In genomic region chr1:26539722-26540121, GRCh38 we compare ENCODE assay signal across 11 cellular contexts. TPM values are rescaled to one million over a fixed set of nuclear protein-coding genes. Genes with fewer than 3 reads are reported as not detected.
A peak's percentile ranks its signal among the peaks of the same experiment; 100 is the strongest.
DNase-seq lines count a peak whose midpoint lies in the region; ATAC-seq, FAIRE-seq and TF ChIP-seq lines count a peak whose summit lies in the region.
"Had no signal": no experiment of that assay in that cellular context is flagged by ENCODE, and none has a peak within 500 bp of the region (broad histone marks: within the 10 kb centered on the region; RNA-seq: fewer than 3 reads in every experiment).

No MANE protein-coding gene starts in this region.

- H3K9me3 ChIP-seq in endodermal cell (ENCODE audit: control insufficient read depth, low read length): no peaks in the 10 kb centered on the region
- H3K9me3 ChIP-seq in small intestine (ENCODE audit: control insufficient read depth, low read depth): no peaks in the 10 kb centered on the region

- no peaks in the 10 kb centered on the region for H3K27me3 ChIP-seq in endodermal cell (ENCODE audit: control insufficient read depth, insufficient read depth, low read length, poor library complexity, severe bottlenecking)
- no peaks in the 10 kb centered on the region for H3K27me3 ChIP-seq in small intestine (ENCODE audit: control insufficient read depth in 2 of 2, insufficient read depth in 2 of 2, low read length in 2 of 2)

- no peaks in the 10 kb centered on the region for H3K9me3 Mint-ChIP-seq in activated CD4-positive, alpha-beta T cell treated with anti-CD3 and anti-CD28 coated beads for 36 hours (ENCODE audit: low read depth)
- H3K9me3 Mint-ChIP-seq in endodermal cell: no peaks in the 10 kb centered on the region
- H3K9me3 Mint-ChIP-seq in stimulated activated memory B cell treated with anti-CD40 and anti-IgM and Interleukin-4, amounts not matched to agents 10 μg/mL and 1 μg/mL and 100 μg/mL, for 72 hours: no peaks in the 10 kb centered on the region

- H3K27me3 Mint-ChIP-seq in activated CD4-positive, alpha-beta T cell treated with anti-CD3 and anti-CD28 coated beads for 36 hours: no peaks in the 10 kb centered on the region
- H3K27me3 Mint-ChIP-seq in endodermal cell (ENCODE audit: insufficient read depth): no peaks in the 10 kb centered on the region
- no peaks in the 10 kb centered on the region for H3K27me3 Mint-ChIP-seq in stimulated activated memory B cell treated with anti-CD40 and anti-IgM and Interleukin-4, amounts not matched to agents 10 μg/mL and 1 μg/mL and 100 μg/mL, for 72 hours

- FAIRE-seq in small intestine (lab: Jason Lieb, UNC): no peak
- FAIRE-seq: colon had no signal

- peak overlapping the region; percentile 88 for H3K27ac Mint-ChIP-seq in activated CD4-positive, alpha-beta T cell treated with anti-CD3 and anti-CD28 coated beads for 36 hours
- H3K27ac Mint-ChIP-seq in endodermal cell: peak overlapping the region; percentile 72
- peak overlapping the region; percentile 96 for H3K27ac Mint-ChIP-seq in stimulated activated memory B cell treated with anti-CD40 and anti-IgM and Interleukin-4, amounts not matched to agents 10 μg/mL and 1 μg/mL and 100 μg/mL, for 72 hours

- H3K4me3 ChIP-seq in endodermal cell (ENCODE audit: low read length) (no peak overlapping the region), small intestine (ENCODE audit: low read depth in 1 of 2, low read length in 2 of 2) (no peak overlapping the region)

- intact Hi-C loops in activated CD4-positive, alpha-beta T cell treated with anti-CD3 and anti-CD28 coated beads for 36 hours (cut with DNase I, micrococcal nuclease): loop anchor here in 1 of 2 experiments (5.0 kb wide), 1 partner anchor 262 kb away; no protein-coding TSS in a partner anchor

- H3K4me1 ChIP-seq in endodermal cell (ENCODE audit: control insufficient read depth, insufficient read depth, low read length) (no peaks in the 10 kb centered on the region), small intestine (ENCODE audit: control insufficient read depth in 2 of 2, insufficient read depth in 1 of 2, low read depth in 1 of 2, low read length in 1 of 2) (peaks cover 0 to 6% of the 10 kb centered on the region in 2 donors)

- WGBS in endodermal cell (ENCODE audit: insufficient coverage in 1 of 2, insufficient read length in 1 of 2), 2 experiments: 83 to 84% methylated on average over 5 to 6 of the region's 6 CpGs
- 35 to 75% (median 64%) methylated on average over 6 of the region's 6 CpGs for WGBS in small intestine, 3 donors

- POLR2A ChIA-PET in activated CD4-positive, alpha-beta T cell treated with anti-CD3 and anti-CD28 coated beads for 36 hours (lab: Charles Lee): interaction anchor here (0.6 kb wide), 1 partner anchor 9 kb away, joined by 3 read pairs; no protein-coding TSS in a partner anchor
- POLR2A ChIA-PET in RWPE1 (lab: Yijun Ruan, JAX; ENCODE audit: low non-redundant PET): no interaction called here

- H3K36me3 ChIP-seq in endodermal cell (ENCODE audit: control insufficient read depth, insufficient read depth, low read length): peaks cover 6% of the 10 kb centered on the region
- peaks cover 0 to 11% of the 10 kb centered on the region in 2 donors for H3K36me3 ChIP-seq in small intestine (ENCODE audit: control insufficient read depth in 2 of 2, insufficient read depth in 2 of 2, low read length in 2 of 2)

- TF ChIP-seq CTCF in RWPE1 (conservative IDR thresholded peaks at IDR 0.05; ENCODE audit: low read depth) (no peak), endodermal cell (conservative IDR thresholded peaks at IDR 0.05) (no peak)

- no peak overlapping the region for H3K4me3 Mint-ChIP-seq in activated CD4-positive, alpha-beta T cell treated with anti-CD3 and anti-CD28 coated beads for 36 hours
- no peak overlapping the region for H3K4me3 Mint-ChIP-seq in endodermal cell
- H3K4me3 Mint-ChIP-seq in stimulated activated memory B cell treated with anti-CD40 and anti-IgM and Interleukin-4, amounts not matched to agents 10 μg/mL and 1 μg/mL and 100 μg/mL, for 72 hours: no peak overlapping the region

- no peak for DNase-seq in activated CD4-positive, alpha-beta T cell treated with anti-CD3 and anti-CD28 coated beads for 36 hours
- no peak for DNase-seq in activated CD4-positive, alpha-beta T cell treated with anti-CD3 and anti-CD28 coated beads, Interleukin-2, amount 50 U/mL, for 48 hours
- no peak for DNase-seq in RWPE1 (ENCODE audit: low spot score)
- no peak for DNase-seq in endodermal cell
- DNase-seq in putamen (ENCODE audit: low spot score): no peak
- no peak for DNase-seq in hippocampal formation (lab: John Stamatoyannopoulos, UW)
- DNase-seq in small intestine: no peak
- DNase-seq: glutamatergic neuron, NCI-H510A treated with DMSO at 0.1 percent for 48 hours had no signal

- H3K4me1 Mint-ChIP-seq in activated CD4-positive, alpha-beta T cell treated with anti-CD3 and anti-CD28 coated beads for 36 hours: peaks cover 77% of the 10 kb centered on the region
- peaks cover 7% of the 10 kb centered on the region for H3K4me1 Mint-ChIP-seq in endodermal cell
- H3K4me1 Mint-ChIP-seq in stimulated activated memory B cell treated with anti-CD40 and anti-IgM and Interleukin-4, amounts not matched to agents 10 μg/mL and 1 μg/mL and 100 μg/mL, for 72 hours: peaks cover 74% of the 10 kb centered on the region

- H3K9ac ChIP-seq in endodermal cell (ENCODE audit: extremely low read depth, low read length, poor library complexity, severe bottlenecking): no peak overlapping the region

- H3K27ac ChIP-seq in RWPE1 (peak overlapping the region; percentile 90), endodermal cell (ENCODE audit: low read depth, low read length) (no peak overlapping the region), small intestine (ENCODE audit: low read depth in 1 of 2, low read length in 1 of 2) (peak overlapping the region in 1 of 2 donors; percentile 67)

- CTCF ChIA-PET in activated CD4-positive, alpha-beta T cell treated with anti-CD3 and anti-CD28 coated beads for 36 hours (lab: Charles Lee): interaction anchor here (0.8 to 5.9 kb wide), 5 partner anchors 12 to 339 kb away, joined by 3 to 101 read pairs (median 6); partner anchors contain the start of gene RPS6KA1
- CTCF ChIA-PET in RWPE1 (lab: Yijun Ruan, JAX): interaction anchor here (1.6 kb wide), 1 partner anchor 40 kb away, joined by 4 read pairs; no protein-coding TSS in a partner anchor

- H3K36me3 Mint-ChIP-seq in activated CD4-positive, alpha-beta T cell treated with anti-CD3 and anti-CD28 coated beads for 36 hours (ENCODE audit: low read depth): peaks cover 4% of the 10 kb centered on the region
- H3K36me3 Mint-ChIP-seq in endodermal cell (ENCODE audit: low read depth): peaks cover 22% of the 10 kb centered on the region
- H3K36me3 Mint-ChIP-seq in stimulated activated memory B cell treated with anti-CD40 and anti-IgM and Interleukin-4, amounts not matched to agents 10 μg/mL and 1 μg/mL and 100 μg/mL, for 72 hours: peaks cover 10% of the 10 kb centered on the region

- ATAC-seq in activated CD4-positive, alpha-beta T cell treated with anti-CD3 and anti-CD28 coated beads for 36 hours: no peak
- no peak for ATAC-seq in stimulated activated memory B cell treated with anti-CD40 and anti-IgM and Interleukin-4, amounts not matched to agents 10 μg/mL and 1 μg/mL and 100 μg/mL, for 72 hours

RNA-seq across cellular contexts. Expression of gene RPS6KA1, which starts 10.2 kb away (rescaled TPM):
- total RNA-seq in activated CD4-positive, alpha-beta T cell treated with anti-CD3 and anti-CD28 coated beads for 36 hours: 100 to 1,000 TPM; 116 to 160 TPM
- 10 to 100 TPM; 41.3 TPM for total RNA-seq in endodermal cell
- 17.8 TPM for polyA plus RNA-seq in endodermal cell (2013, experiment 1 of 2)
- polyA plus RNA-seq in endodermal cell (2013, experiment 2 of 2): 15.9 TPM
- polyA plus RNA-seq in small intestine: 100 to 1,000 TPM in 2 of 3 donors, 10 to 100 TPM in 1; 60.9 to 223 (median 178) TPM
